ENCODE assay signal across 28 cellular contexts in the genomic region with DNA sequence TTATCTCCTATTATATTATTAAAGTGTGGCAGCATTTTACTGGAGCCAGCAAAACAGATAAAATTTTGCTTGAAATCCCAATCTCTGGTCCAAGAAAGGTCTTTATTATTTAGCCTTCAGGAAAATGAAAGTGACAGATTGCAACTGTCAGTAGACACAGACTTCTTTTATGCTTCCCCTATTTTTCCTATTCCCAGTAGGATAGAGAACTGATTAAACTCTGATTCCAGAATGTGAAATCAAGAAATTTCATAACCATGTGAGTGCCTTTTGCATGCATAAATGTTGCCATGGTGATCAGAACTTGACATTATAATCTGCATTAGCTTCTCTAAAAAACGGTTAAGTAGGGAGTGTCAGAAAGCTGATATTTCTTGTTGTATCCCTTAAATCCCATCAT.
"Had no signal": no experiment of that assay in that cellular context is flagged by ENCODE, and none has a peak within 500 bp of the region (broad histone marks: within the 10 kb centered on the region; RNA-seq: fewer than 3 reads in every experiment).

No MANE protein-coding gene starts in this region.

- H3K9me3 ChIP-seq: adrenal gland, body of pancreas had no signal

- H3K27ac ChIP-seq: adrenal gland, ascending aorta, body of pancreas, brain microvascular endothelial cell, breast epithelium, cardiac muscle cell had no signal

- H3K36me3 ChIP-seq: adrenal gland, ascending aorta, brain microvascular endothelial cell, breast epithelium, cardiac muscle cell had no signal

- H3K4me3 ChIP-seq: adrenal gland, ascending aorta, body of pancreas, breast epithelium, cardiac muscle cell had no signal

- DNase-seq: activated effector memory CD4-positive, alpha-beta T cell treated with anti-CD3 and anti-CD28 coated beads, Interleukin-2, amount 50 U/mL, for 16 hours; activated effector memory CD4-positive, alpha-beta T cell treated with Interleukin-2 at 50 U/mL for 16 hours; activated gamma-delta T cell; activated gamma-delta T cell treated with Interleukin-2 at 50 U/mL for 16 hours; activated naive CD4-positive, alpha-beta T cell treated with anti-CD3 and anti-CD28 coated beads for 36 hours; activated naive CD4-positive, alpha-beta T cell treated with anti-CD3 and anti-CD28 coated beads, Interleukin-2, amount 10 ng/mL, durations not matched to agents 7 days and 5 days; activated naive CD4-positive, alpha-beta T cell treated with Interleukin-2 at 50 U/mL for 16 hours; activated naive CD8-positive, alpha-beta T cell treated with anti-CD3 and anti-CD28 coated beads for 36 hours; activated naive CD8-positive, alpha-beta T cell treated with anti-CD3 and anti-CD28 coated beads, Interleukin-2, amount 10 ng/mL, durations not matched to agents 7 days and 5 days; activated naive CD8-positive, alpha-beta T cell treated with anti-CD3 and anti-CD28 coated beads, Interleukin-2, amount 50 U/mL, for 24 hours; activated T-cell treated with anti-CD3 and anti-CD28 coated beads for 4 hours; activated T-cell treated with anti-CD3 and anti-CD28 coated beads, Interleukin-2, amount 50 U/mL, for 1 hour; activated T-cell treated with anti-CD3 and anti-CD28 coated beads, Interleukin-2, amount 50 U/mL, for 24 hours; activated T-cell treated with anti-CD3 and anti-CD28 coated beads, Interleukin-2, amount 50 U/mL, for 4 hours; activated T-cell treated with anti-CD3 and anti-CD28 coated beads, Interleukin-2, amount 50 U/mL, for 48 hours; activated T-cell treated with anti-CD3 and anti-CD28 coated beads, Interleukin-2, amount 50 U/mL, for 72 hours; adrenal gland; amniotic stem cell; amygdala; anterior cingulate cortex; aorta; body of pancreas; brain microvascular endothelial cell; central memory CD4-positive, alpha-beta T cell; cerebellar nuclear complex had no signal

- H3K4me1 ChIP-seq: adrenal gland, ascending aorta, body of pancreas, breast epithelium had no signal

- H3K27me3 ChIP-seq: adrenal gland, ascending aorta, body of pancreas, brain microvascular endothelial cell, breast epithelium, cardiac muscle cell had no signal
